In genomic region chr10:44282606-44283300, GRCh38 we compare ENCODE assay signal across 21 cellular contexts.
"Had no signal": no experiment of that assay in that cellular context is flagged by ENCODE, and none has a peak within 500 bp of the region (broad histone marks: within the 10 kb centered on the region; RNA-seq: fewer than 3 reads in every experiment).

No MANE protein-coding gene starts in this region.

- H3K27ac ChIP-seq: HL-60, SJSA1, SK-N-MC had no signal

- H3K4me3 ChIP-seq: SJSA1, SK-N-MC had no signal

- H3K36me3 ChIP-seq: SJSA1 had no signal

- H3K4me1 Mint-ChIP-seq: IgD-negative memory B cell had no signal

- H3K27me3 ChIP-seq: SJSA1 had no signal

- H3K27ac Mint-ChIP-seq: IgD-negative memory B cell had no signal

- H3K4me1 ChIP-seq: SJSA1 had no signal

- H3K4me3 Mint-ChIP-seq: IgD-negative memory B cell had no signal

- DNase-seq: KBM-7, MV-4-11, NCI-H1048, NCI-H1105, NCI-H1417, NCI-H1436 treated with DMSO at 0.1 percent for 48 hours, NCI-H1694, NCI-H1930, NCI-H2081, NCI-H2107, NCI-H2227 treated with DMSO at 0.1 percent for 48 hours, NCI-H524, NCI-H526 treated with DMSO at 0.1 percent for 48 hours, NCI-H748 treated with DMSO at 0.1 percent for 48 hours, Right ventricle myocardium superior, RPMI8226, SIG-M5 had no signal

- H3K9me3 ChIP-seq: SJSA1 had no signal
